In the genomic region with DNA sequence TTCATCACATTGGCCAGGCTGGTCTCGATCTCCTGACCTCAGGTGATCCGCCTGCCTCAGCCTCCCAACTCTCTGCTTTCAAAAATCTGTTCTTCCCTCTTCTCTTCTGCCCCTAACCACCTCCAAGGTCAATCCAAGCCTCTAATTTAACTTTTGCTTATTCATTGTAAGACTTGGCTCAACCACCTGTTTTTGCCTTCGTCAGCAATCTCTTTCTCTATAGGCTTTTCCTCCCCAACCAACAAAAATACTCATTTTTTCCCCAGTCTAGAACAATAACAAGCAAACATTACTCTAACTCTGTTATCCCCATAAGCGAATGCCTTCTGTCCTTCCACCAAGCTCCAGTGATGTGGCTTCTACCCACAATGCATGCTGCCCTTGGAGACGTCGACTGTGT, we compare ENCODE assay signal across 11 cellular contexts.
"Had no signal": no experiment of that assay in that cellular context is flagged by ENCODE, and none has a peak within 500 bp of the region (broad histone marks: within the 10 kb centered on the region; RNA-seq: fewer than 3 reads in every experiment).

No MANE protein-coding gene starts in this region.

- H3K9me3 ChIP-seq: HAP-1 had no signal

- H3K4me3 Mint-ChIP-seq: GM23338, H9, HFFc6 had no signal

- H2AFZ ChIP-seq: GM23248, GM23338 had no signal

- H3K36me3 ChIP-seq: HAP-1 had no signal

- H3K9ac ChIP-seq: GM23248 had no signal

- FAIRE-seq: H1, H54 had no signal

- H3K27ac Mint-ChIP-seq: GM23338, H9, HFFc6 had no signal

- H3K4me3 ChIP-seq: GM23248, GM23338, HAP-1 had no signal

- H3K9me3 Mint-ChIP-seq: GM23338, H9, HFFc6 had no signal

- H3K27ac ChIP-seq: GM23248 had no signal

- DNase-seq: GM23248, GOT3, H7, H9, HCEC 1CT, HFFc6 had no signal

- H3K4me2 ChIP-seq: GM23338 had no signal

- ATAC-seq: GM23338, HCT116 had no signal
